In the genomic region with DNA sequence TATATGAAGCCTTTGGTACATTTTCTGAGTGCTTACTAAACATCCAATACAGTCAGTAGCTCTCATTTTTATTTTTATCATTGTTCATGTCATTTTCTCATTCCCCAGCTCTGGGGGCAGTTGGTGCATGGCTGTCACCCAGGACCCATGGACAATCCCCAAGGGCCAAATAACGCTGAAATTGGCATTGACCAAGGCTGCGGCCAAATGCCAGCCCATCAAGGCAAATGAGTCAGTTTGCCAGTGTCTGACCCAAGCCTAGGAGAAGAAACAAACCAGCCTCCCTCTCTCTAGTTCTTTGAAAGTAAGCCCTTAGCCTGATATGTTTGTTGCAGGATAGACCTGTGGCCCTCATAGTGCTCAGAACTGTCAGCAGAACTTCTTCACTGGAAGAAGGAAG, we compare ENCODE assay signal across 16 cellular contexts.
DNase-seq lines count a peak whose midpoint lies in the region; TF ChIP-seq lines count a peak whose summit lies in the region.
"Had no signal": no experiment of that assay in that cellular context is flagged by ENCODE, and none has a peak within 500 bp of the region (broad histone marks: within the 10 kb centered on the region; RNA-seq: fewer than 3 reads in every experiment).

No MANE protein-coding gene starts in this region.

- DNase-seq in AG04450 (ENCODE audit: low read depth, low spot score) (no peak), SK-N-SH (no peak), fibroblast of lung (ENCODE audit: low read depth in 2 of 2) (no peak), smooth muscle cell (lab: John Stamatoyannopoulos, UW; ENCODE audit: unreplicated experiment) (no peak), hepatocyte (ENCODE audit: low spot score) (no peak), glomerular visceral epithelial cell (ENCODE audit: extremely low spot score) (no peak), hippocampal formation (lab: John Stamatoyannopoulos, UW) (no peak), testis (no peak)
- DNase-seq: GDM1, GOT3, NCI-H1092 treated with DMSO at 0.1 percent for 48 hours, NCI-H1694, NCI-H2227 treated with DMSO at 0.1 percent for 48 hours had no signal

- H3K27me3 ChIP-seq in AG04450 (ENCODE audit: control insufficient read depth, insufficient read depth, low read length) (no peaks in the 10 kb centered on the region), SK-N-SH (ENCODE audit: insufficient read depth) (no peaks in the 10 kb centered on the region), fibroblast of lung (ENCODE audit: control insufficient read depth, insufficient read depth, low read length) (no peaks in the 10 kb centered on the region), smooth muscle cell (ENCODE audit: low read depth) (no peaks in the 10 kb centered on the region), hepatocyte (no peaks in the 10 kb centered on the region), testis (no peaks in the 10 kb centered on the region)
- H3K27me3 ChIP-seq: BLaER1 treated with 17β-estradiol and CSF1 and Interleukin-3, amounts not matched to agents 10 nM and 100 nM; MG63 had no signal

- H3K4me1 ChIP-seq in SK-N-SH (ENCODE audit: control insufficient read depth in 1 of 2, insufficient read depth in 2 of 2, low read depth in 1 of 2, low read length in 1 of 2) (peaks cover 8 to 9% of the 10 kb centered on the region in 2 experiments; a peak in 2 of 4 replicates), fibroblast of lung (ENCODE audit: control insufficient read depth, extremely low read depth, insufficient read depth, low read length) (peaks cover 32% of the 10 kb centered on the region), smooth muscle cell (ENCODE audit: low read depth) (peaks cover 11% of the 10 kb centered on the region), hepatocyte (ENCODE audit: insufficient read depth) (peaks cover 8% of the 10 kb centered on the region), testis (peaks cover 30% of the 10 kb centered on the region)
- H3K4me1 ChIP-seq: BLaER1 treated with 17β-estradiol and CSF1 and Interleukin-3, amounts not matched to agents 10 nM and 100 nM had no signal

- H2AFZ ChIP-seq in SK-N-SH (ENCODE audit: low read depth) (no peak overlapping the region), fibroblast of lung (ENCODE audit: low read length) (no peak overlapping the region), smooth muscle cell (ENCODE audit: low read depth) (no peak overlapping the region), hepatocyte (no peak overlapping the region)

- H3K9me3 ChIP-seq in AG04450 (ENCODE audit: control insufficient read depth, insufficient read depth, low read length) (no peaks in the 10 kb centered on the region), SK-N-SH (no peaks in the 10 kb centered on the region), fibroblast of lung (ENCODE audit: control insufficient read depth, insufficient read depth, low read depth, low read length) (no peaks in the 10 kb centered on the region), smooth muscle cell (replicated peaks; ENCODE audit: low read depth) (no peaks in the 10 kb centered on the region), hepatocyte (ENCODE audit: low read depth) (no peaks in the 10 kb centered on the region), testis (no peaks in the 10 kb centered on the region)
- H3K9me3 ChIP-seq: BLaER1 treated with 17β-estradiol and CSF1 and Interleukin-3, amounts not matched to agents 10 nM and 100 nM; MG63 had no signal

- CTCF ChIA-PET in AG04450 (lab: Charles Lee), result no interaction called here
- CTCF ChIA-PET in SK-N-SH (lab: Yijun Ruan, JAX), result interaction anchor here (0.6 kb wide), 1 partner anchor 72 kb away, joined by 4 read pairs; no protein-coding TSS in a partner anchor

- no peak for TF ChIP-seq POLR2A in testis (IDR thresholded peaks at IDR 0.05)

- H3F3A ChIP-seq in SK-N-SH (replicated peaks; ENCODE audit: insufficient read depth) (peaks cover 6% of the 10 kb centered on the region), smooth muscle cell (ENCODE audit: low read depth) (peaks cover 3% of the 10 kb centered on the region)

- no peaks in the 10 kb centered on the region for H4K20me1 ChIP-seq in SK-N-SH (ENCODE audit: insufficient read depth)
- no peaks in the 10 kb centered on the region for H4K20me1 ChIP-seq in fibroblast of lung (ENCODE audit: control insufficient read depth, extremely low read depth, insufficient read depth, low read length)
- no peaks in the 10 kb centered on the region for H4K20me1 ChIP-seq in smooth muscle cell (ENCODE audit: low read depth)
- H4K20me1 ChIP-seq in hepatocyte (ENCODE audit: insufficient read depth, poor library complexity, severe bottlenecking), result no peaks in the 10 kb centered on the region
- H4K20me1 ChIP-seq: BLaER1 treated with 17β-estradiol and CSF1 and Interleukin-3, amounts not matched to agents 10 nM and 100 nM had no signal

- intact Hi-C loops in testis (cut with DNase I; ENCODE audit: low total_unique reads), result no loop called here

- TF ChIP-seq CTCF in AG04450 (IDR thresholded peaks at IDR 0.05; ENCODE audit: low read depth, low read length) (no peak), SK-N-SH (IDR thresholded peaks at IDR 0.05) (no peak), fibroblast of lung (conservative IDR thresholded peaks at IDR 0.05 in 1 of 2, IDR thresholded peaks at IDR 0.05 in 1 of 2; ENCODE audit: low read depth in 1 of 2, low read length in 2 of 2) (no peak), smooth muscle cell (IDR thresholded peaks at IDR 0.05; ENCODE audit: borderline replicate concordance, insufficient read depth, poor library complexity, severe bottlenecking) (no peak), hepatocyte (IDR thresholded peaks at IDR 0.05; ENCODE audit: poor library complexity) (no peak), testis (IDR thresholded peaks at IDR 0.05) (no peak)

- no peak overlapping the region for H3K4me3 ChIP-seq in AG04450 (ENCODE audit: low read depth, low read length)
- no peak overlapping the region for H3K4me3 ChIP-seq in SK-N-SH (ENCODE audit: low read depth in 2 of 2, low read length in 1 of 2)
- no peak overlapping the region for H3K4me3 ChIP-seq in fibroblast of lung (replicated peaks in 1 of 4; ENCODE audit: control extremely low read depth in 1 of 4, insufficient read depth in 1 of 4, low read depth in 3 of 4, low read length in 4 of 4)
- H3K4me3 ChIP-seq in smooth muscle cell, result no peak overlapping the region
- no peak overlapping the region for H3K4me3 ChIP-seq in hepatocyte
- no peak overlapping the region for H3K4me3 ChIP-seq in testis
- H3K4me3 ChIP-seq: BLaER1 treated with 17β-estradiol and CSF1 and Interleukin-3, amounts not matched to agents 10 nM and 100 nM; GM12878; MG63 had no signal

- H3K27ac ChIP-seq in AG04450 (ENCODE audit: low read depth, low read length) (peak overlapping the region; percentile 86), SK-N-SH (ENCODE audit: low read depth in 2 of 2, low read length in 1 of 2) (peak overlapping the region; percentile 39 to 79; a peak in 3 of 4 replicates), fibroblast of lung (ENCODE audit: insufficient read depth, low read length) (peak overlapping the region; percentile 76), smooth muscle cell (ENCODE audit: low read depth) (peak overlapping the region; percentile 13), hepatocyte (no peak overlapping the region), testis (peak overlapping the region in 1 of 2 donors; percentile 77)
- H3K27ac ChIP-seq: BLaER1 treated with 17β-estradiol and CSF1 and Interleukin-3, amounts not matched to agents 10 nM and 100 nM had no signal

- H3K9me2 ChIP-seq in SK-N-SH (no peaks in the 10 kb centered on the region), hepatocyte (replicated peaks; ENCODE audit: insufficient read depth) (no peaks in the 10 kb centered on the region)

- H3K9ac ChIP-seq in SK-N-SH (no peak overlapping the region), fibroblast of lung (ENCODE audit: insufficient read depth, low read length) (no peak overlapping the region), smooth muscle cell (ENCODE audit: low read depth) (no peak overlapping the region)
- H3K9ac ChIP-seq: BLaER1 treated with 17β-estradiol and CSF1 and Interleukin-3, amounts not matched to agents 10 nM and 100 nM had no signal

- H3K36me3 ChIP-seq in SK-N-SH (replicated peaks in 1 of 2; ENCODE audit: control insufficient read depth in 1 of 2, insufficient read depth in 2 of 2, low read length in 1 of 2) (peaks cover 0 to 16% of the 10 kb centered on the region in 2 experiments), fibroblast of lung (ENCODE audit: control insufficient read depth, insufficient read depth, low read length) (no peaks in the 10 kb centered on the region), smooth muscle cell (ENCODE audit: low read depth) (no peaks in the 10 kb centered on the region), hepatocyte (replicated peaks; ENCODE audit: insufficient read depth, low read depth) (no peaks in the 10 kb centered on the region), testis (ENCODE audit: low read depth, missing control alignments) (no peaks in the 10 kb centered on the region)
- H3K36me3 ChIP-seq: BLaER1 treated with 17β-estradiol and CSF1 and Interleukin-3, amounts not matched to agents 10 nM and 100 nM had no signal

- no peak for TF ChIP-seq RAD21 in SK-N-SH (IDR thresholded peaks at IDR 0.05; ENCODE audit: low read length)

- no peak for TF ChIP-seq EP300 in SK-N-SH (IDR thresholded peaks at IDR 0.05; ENCODE audit: borderline replicate concordance in 1 of 2, low read depth in 1 of 2, low read length in 1 of 2)

- POLR2A ChIA-PET in AG04450 (lab: Yijun Ruan, JAX) (interaction anchor here (0.7 kb wide), 1 partner anchor 12 kb away, joined by 3 read pairs; no protein-coding TSS in a partner anchor), SK-N-SH (lab: Yijun Ruan, JAX) (no interaction called here)

- no peaks in the 10 kb centered on the region for H3K79me2 ChIP-seq in SK-N-SH (ENCODE audit: insufficient read depth)
- H3K79me2 ChIP-seq in fibroblast of lung (ENCODE audit: control insufficient read depth, insufficient read depth, low read length), result no peaks in the 10 kb centered on the region
- H3K79me2 ChIP-seq in smooth muscle cell (ENCODE audit: low read depth), result no peaks in the 10 kb centered on the region
- H3K79me2 ChIP-seq in hepatocyte, result no peaks in the 10 kb centered on the region

- WGBS in SK-N-SH (ENCODE audit: low lambda C conversion rate), result 100% methylated on average over 2 of the region's 2 CpGs
- WGBS in smooth muscle cell (ENCODE audit: low lambda C conversion rate), result 98% methylated on average over 2 of the region's 2 CpGs
- WGBS in hepatocyte (ENCODE audit: low lambda C conversion rate, missing lambda C conversion rate), result 100% methylated on average over 2 of the region's 2 CpGs
- WGBS in testis, 2 donors, result 86 to 94% methylated on average over 2 of the region's 2 CpGs

- H3K4me2 ChIP-seq in SK-N-SH (0 out of 2 replicates have a peak overlapping the region, but pooled peaks have one; percentile 34), fibroblast of lung (ENCODE audit: extremely low read depth, insufficient read depth, low read length) (peak overlapping the region; percentile 17), smooth muscle cell (no peak overlapping the region), hepatocyte (no peak overlapping the region)
- H3K4me2 ChIP-seq: BLaER1 treated with 17β-estradiol and CSF1 and Interleukin-3, amounts not matched to agents 10 nM and 100 nM had no signal

TF ChIP-seq in SK-N-SH, 30 proteins besides CTCF, POLR2A, EP300 and RAD21 (continues in another document):
- TF ChIP-seq ELF1 (IDR thresholded peaks at IDR 0.05), result no peak
- no peak for TF ChIP-seq TAF1 (IDR thresholded peaks at IDR 0.05; ENCODE audit: borderline replicate concordance, low read depth, low read length)
- no peak for TF ChIP-seq EZH2phosphoT487 (IDR thresholded peaks at IDR 0.05; ENCODE audit: borderline replicate concordance, low read depth)

Comparison
In these comparisons a context has a peak if more than half of its experiments do, and no peak if none do; other contexts are left out.
1. H3K4me2 ChIP-seq: peak in SK-N-SH (single experiment) and fibroblast of lung (single experiment); none in smooth muscle cell (single experiment) and hepatocyte (single experiment).